In genomic region chr13:51801631-51802099, GRCh38 we compare ENCODE assay signal across 8 cellular contexts. TPM values are rescaled to one million over a fixed set of nuclear protein-coding genes. Genes with fewer than 3 reads are reported as not detected.
DNase-seq lines count a peak whose midpoint lies in the region; ATAC-seq and TF ChIP-seq lines count a peak whose summit lies in the region.

No MANE protein-coding gene starts in this region.

- H4K12ac ChIP-seq in trophoblast cell (ENCODE audit: low read depth, low read length): no peak overlapping the region

- H3K9me3 ChIP-seq in BLaER1 treated with 17β-estradiol and CSF1 and Interleukin-3, amounts not matched to agents 10 nM and 100 nM (replicated peaks in 1 of 11): no peaks in the 10 kb centered on the region
- H3K9me3 ChIP-seq in vagina (no peaks in the 10 kb centered on the region), trophoblast cell (ENCODE audit: insufficient read depth, low read depth, low read length) (no peaks in the 10 kb centered on the region)

- no peak overlapping the region for H2BK12ac ChIP-seq in trophoblast cell (ENCODE audit: low read length)

- H3K27me3 ChIP-seq in BLaER1 treated with 17β-estradiol and CSF1 and Interleukin-3, amounts not matched to agents 10 nM and 100 nM: peaks cover 0 to 5% (median 0%) of the 10 kb centered on the region in 11 experiments; a peak in 1 of 22 replicates
- H3K27me3 ChIP-seq in vagina (no peaks in the 10 kb centered on the region), trophoblast cell (ENCODE audit: insufficient read depth, low read length) (no peaks in the 10 kb centered on the region)

- H3K9ac ChIP-seq in BLaER1 treated with 17β-estradiol and CSF1 and Interleukin-3, amounts not matched to agents 10 nM and 100 nM: peak overlapping the region in 2 of 11 experiments; percentile 29 to 35; a peak in 2 of 22 replicates
- H3K9ac ChIP-seq in trophoblast cell (ENCODE audit: low read length): no peak overlapping the region

- no peak overlapping the region for H4K8ac ChIP-seq in trophoblast cell (ENCODE audit: low read depth, low read length)

- no peak overlapping the region for H3K18ac ChIP-seq in trophoblast cell (ENCODE audit: low read length)

- H3K27ac ChIP-seq in BLaER1 treated with 17β-estradiol and CSF1 and Interleukin-3, amounts not matched to agents 10 nM and 100 nM: peak overlapping the region in 2 of 11 experiments; percentile 35 to 97; a peak in 4 of 22 replicates
- H3K27ac ChIP-seq in vagina: peak overlapping the region; percentile 100
- H3K27ac ChIP-seq in trophoblast cell (ENCODE audit: low read depth, low read length): no peak overlapping the region

- H3K14ac ChIP-seq in trophoblast cell (ENCODE audit: low read length): no peak overlapping the region

- H2BK5ac ChIP-seq in trophoblast cell (ENCODE audit: low read depth, low read length, poor library complexity): no peak overlapping the region

- H3K79me1 ChIP-seq in trophoblast cell (ENCODE audit: low read length): peaks cover 13% of the 10 kb centered on the region

- no CpG with 5 or more reads among the region's 7 CpGs for WGBS in trophoblast cell (ENCODE audit: extremely low coverage, insufficient coverage, insufficient read length)

- H3K79me2 ChIP-seq in trophoblast cell (ENCODE audit: control insufficient read depth, insufficient read depth, low read length, poor library complexity): peaks cover 8% of the 10 kb centered on the region

- H3K4me2 ChIP-seq in BLaER1 treated with 17β-estradiol and CSF1 and Interleukin-3, amounts not matched to agents 10 nM and 100 nM: peak overlapping the region in 9 of 11 experiments; percentile 4 to 98 (median 91); a peak in 15 of 22 replicates
- no peak overlapping the region for H3K4me2 ChIP-seq in trophoblast cell (ENCODE audit: low read length)

- H3K4me3 ChIP-seq in BLaER1 treated with 17β-estradiol and CSF1 and Interleukin-3, amounts not matched to agents 10 nM and 100 nM: no peak overlapping the region
- H3K4me3 ChIP-seq in vagina (no peak overlapping the region), trophoblast cell (ENCODE audit: low read depth, low read length) (no peak overlapping the region)

- no peak overlapping the region for H2AK5ac ChIP-seq in trophoblast cell (ENCODE audit: low read length)

- H2BK120ac ChIP-seq in trophoblast cell (ENCODE audit: insufficient read depth, low read length, poor library complexity): no peak overlapping the region

- H4K91ac ChIP-seq in trophoblast cell (ENCODE audit: low read depth, low read length): no peak overlapping the region

- ATAC-seq in GM18511 (IDR thresholded peaks at IDR 0.05; ENCODE audit: unreplicated experiment): no peak
- ATAC-seq in GM21360 (IDR thresholded peaks at IDR 0.05; ENCODE audit: unreplicated experiment): no peak

- no peak for TF ChIP-seq CTCF in vagina (IDR thresholded peaks at IDR 0.05)

- no peak overlapping the region for H3K23ac ChIP-seq in trophoblast cell (ENCODE audit: low read length)

- no peak overlapping the region for H3K4ac ChIP-seq in trophoblast cell (ENCODE audit: low read depth, low read length)

- H4K20me1 ChIP-seq in BLaER1 treated with 17β-estradiol and CSF1 and Interleukin-3, amounts not matched to agents 10 nM and 100 nM: no peaks in the 10 kb centered on the region; a peak in 1 of 22 replicates

- no peak overlapping the region for H2AFZ ChIP-seq in trophoblast cell (ENCODE audit: insufficient read depth, low read length, poor library complexity)

- intact Hi-C loops in vagina (cut with DNase I): loop anchor here (2.0 to 5.0 kb wide), 2 partner anchors 219 to 349 kb away; partner anchors contain the start of genes INTS6 and WDFY2

- H3K36me3 ChIP-seq in BLaER1 treated with 17β-estradiol and CSF1 and Interleukin-3, amounts not matched to agents 10 nM and 100 nM: no peaks in the 10 kb centered on the region
- H3K36me3 ChIP-seq in vagina: no peaks in the 10 kb centered on the region
- no peaks in the 10 kb centered on the region for H3K36me3 ChIP-seq in trophoblast cell (ENCODE audit: control insufficient read depth in 1 of 2, insufficient read depth in 2 of 2, low read length in 2 of 2)

- H3K4me1 ChIP-seq in BLaER1 treated with 17β-estradiol and CSF1 and Interleukin-3, amounts not matched to agents 10 nM and 100 nM: peaks cover 40 to 60% (median 53%) of the 10 kb centered on the region in 10 experiments
- H3K4me1 ChIP-seq in vagina (peaks cover 43% of the 10 kb centered on the region), trophoblast cell (ENCODE audit: control insufficient read depth in 1 of 2, insufficient read depth in 2 of 2, low read length in 2 of 2) (peaks cover 13 to 17% of the 10 kb centered on the region in 2 experiments)

- no peak for TF ChIP-seq POLR2A in vagina (IDR thresholded peaks at IDR 0.05)

- DNase-seq in NCI-H2107 (lab: John Stamatoyannopoulos, UW): peak; percentile 46
- peak; percentile 71 for DNase-seq in dermis blood vessel endothelial cell
- peak; percentile 88 for DNase-seq in mucosa of gallbladder (ENCODE audit: low spot score)
- no peak for DNase-seq in vagina (ENCODE audit: extremely low spot score in 2 of 2)
- DNase-seq in trophoblast cell: no peak

RNA-seq across cellular contexts. Expression of gene DHRS12, which starts 2.3 kb away (rescaled TPM):
- total RNA-seq in dermis blood vessel endothelial cell (5.0 and 7.1 TPM in 2 replicates), mucosa of gallbladder (12.3 TPM), vagina (12.5 TPM)
- polyA plus RNA-seq in trophoblast cell (2013): 8.5 and 8.7 TPM in 2 replicates

RNA-seq across cellular contexts. Expression of gene TMEM272, which starts 43.3 kb away (rescaled TPM):
- total RNA-seq in dermis blood vessel endothelial cell (not detected in 2 replicates), mucosa of gallbladder (1.0 TPM), vagina (0.25 TPM)
- 0.01 and 0.03 TPM in 2 replicates for polyA plus RNA-seq in trophoblast cell (2013)

Comparison
In these comparisons a context has a peak if more than half of its experiments do, and no peak if none do; other contexts are left out.
1. DNase-seq: peak in NCI-H2107 (single experiment), dermis blood vessel endothelial cell (single experiment) and mucosa of gallbladder (single experiment); none in vagina (0 of 2) and trophoblast cell (0 of 2).